Comparison of ENCODE assay signal across 15 cellular contexts in the genomic region with DNA sequence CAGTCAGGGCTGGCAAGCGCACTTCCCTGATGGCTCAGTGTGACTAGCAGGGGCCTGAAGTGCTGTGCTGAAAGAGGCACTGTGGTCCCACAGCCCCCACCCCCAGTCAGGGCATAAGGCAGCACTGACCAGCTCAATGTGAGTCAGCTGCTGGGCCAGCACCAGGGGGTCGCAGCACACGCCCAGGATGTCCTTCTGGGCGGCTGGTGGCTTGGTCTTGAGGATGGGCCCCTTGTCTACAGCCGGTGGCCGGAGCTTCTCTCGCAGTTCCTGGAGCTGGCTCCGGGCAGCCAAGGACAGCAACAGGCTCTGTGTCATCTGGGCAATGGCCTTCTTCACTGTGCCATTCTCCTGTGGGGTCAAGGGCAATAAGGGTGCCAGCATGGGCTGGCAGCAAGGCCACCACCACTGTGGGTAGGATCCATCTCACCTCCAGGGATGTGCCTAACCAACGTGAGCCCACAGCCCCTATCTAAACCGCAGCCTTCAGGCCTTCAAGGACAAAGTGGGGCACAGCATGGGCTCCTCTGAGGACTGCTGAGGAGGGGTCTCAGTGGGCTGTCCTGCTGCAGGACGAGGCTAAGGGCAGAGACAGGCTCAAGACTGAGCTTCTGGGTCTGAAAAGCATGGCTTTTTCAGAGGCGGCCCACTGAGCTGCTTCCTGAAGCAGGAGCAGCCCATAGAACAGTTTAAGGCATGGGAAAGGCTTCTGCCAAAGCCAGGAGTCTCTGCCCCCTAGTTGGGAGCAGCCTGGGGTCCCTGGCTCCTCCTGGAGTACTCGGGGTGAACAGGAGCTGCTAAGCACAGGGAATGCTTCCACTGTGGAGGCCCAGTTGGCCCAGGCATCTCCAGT.
DNase-seq lines count a peak whose midpoint lies in the region; ATAC-seq and TF ChIP-seq lines count a peak whose summit lies in the region.
"Had no signal": no experiment of that assay in that cellular context is flagged by ENCODE, and none has a peak within 500 bp of the region (broad histone marks: within the 10 kb centered on the region; RNA-seq: fewer than 3 reads in every experiment).

No MANE protein-coding gene starts in this region.

- no peak for ATAC-seq in naive thymus-derived CD8-positive, alpha-beta T cell
- ATAC-seq: PC-3 had no signal

- no peak overlapping the region for H3K27ac ChIP-seq in sigmoid colon
- H3K27ac ChIP-seq: prostate gland had no signal

- no peak for TF ChIP-seq POLR2A in sigmoid colon (IDR thresholded peaks at IDR 0.05)

- peak; percentile 26 for DNase-seq in activated T-cell treated with anti-CD3 and anti-CD28 coated beads, Interleukin-2, amount 50 U/mL, for 24 hours
- no peak for DNase-seq in activated T-cell treated with anti-CD3 and anti-CD28 coated beads for 4 hours
- peak; percentile 20 for DNase-seq in GM20000 (ENCODE audit: low spot score)
- no peak for DNase-seq in immature natural killer cell
- DNase-seq in sigmoid colon, result peak; percentile 57
- no peak for DNase-seq in naive thymus-derived CD8-positive, alpha-beta T cell
- no peak for DNase-seq in NCI-H510A (lab: John Stamatoyannopoulos, UW)
- no peak for DNase-seq in GM10248 (ENCODE audit: extremely low spot score)
- DNase-seq: activated CD4-positive, alpha-beta T cell treated with anti-CD3 and anti-CD28 coated beads, Interleukin-2, amount 50 U/mL, for 4 hours; activated effector memory CD4-positive, alpha-beta T cell treated with Interleukin-2 at 50 U/mL for 16 hours; CD8-positive, alpha-beta memory T cell; PC-3 had no signal

- no peaks in the 10 kb centered on the region for H3K9me3 Mint-ChIP-seq in activated T-cell treated with anti-CD3 and anti-CD28 coated beads, Interleukin-2, amount 50 U/mL, for 24 hours
- H3K9me3 Mint-ChIP-seq in immature natural killer cell, result no peaks in the 10 kb centered on the region
- no peaks in the 10 kb centered on the region for H3K9me3 Mint-ChIP-seq in naive thymus-derived CD8-positive, alpha-beta T cell
- H3K9me3 Mint-ChIP-seq: CD8-positive, alpha-beta memory T cell; stimulated activated naive CD8-positive, alpha-beta T cell treated with anti-CD3 and anti-CD28 coated beads, Interleukin-15, Interleukin-2, amounts not matched to agents 100 ng/mL and 50 ng/mL, for 24 hours had no signal

- H3K9me3 ChIP-seq in sigmoid colon, result no peaks in the 10 kb centered on the region
- H3K9me3 ChIP-seq: prostate gland had no signal

- H3K27me3 Mint-ChIP-seq in activated T-cell treated with anti-CD3 and anti-CD28 coated beads, Interleukin-2, amount 50 U/mL, for 24 hours, result no peaks in the 10 kb centered on the region
- H3K27me3 Mint-ChIP-seq in immature natural killer cell (ENCODE audit: low read depth in 3 of 3), result no peaks in the 10 kb centered on the region
- no peaks in the 10 kb centered on the region for H3K27me3 Mint-ChIP-seq in naive thymus-derived CD8-positive, alpha-beta T cell
- H3K27me3 Mint-ChIP-seq: CD8-positive, alpha-beta memory T cell; stimulated activated naive CD8-positive, alpha-beta T cell treated with anti-CD3 and anti-CD28 coated beads, Interleukin-15, Interleukin-2, amounts not matched to agents 100 ng/mL and 50 ng/mL, for 24 hours had no signal

- no peak for TF ChIP-seq EP300 in sigmoid colon (IDR thresholded peaks at IDR 0.05)

- 88 to 92% methylated on average over 13 of the region's 13 CpGs for WGBS in sigmoid colon, 2 donors

- H3K36me3 ChIP-seq in sigmoid colon, result no peaks in the 10 kb centered on the region
- H3K36me3 ChIP-seq: prostate gland had no signal

- no peaks in the 10 kb centered on the region for H3K36me3 Mint-ChIP-seq in activated T-cell treated with anti-CD3 and anti-CD28 coated beads, Interleukin-2, amount 50 U/mL, for 24 hours (ENCODE audit: low read depth)
- peaks cover 0 to 4% (median 3%) of the 10 kb centered on the region in 3 donors for H3K36me3 Mint-ChIP-seq in immature natural killer cell
- H3K36me3 Mint-ChIP-seq in naive thymus-derived CD8-positive, alpha-beta T cell, result no peaks in the 10 kb centered on the region

- POLR2A ChIA-PET in naive thymus-derived CD8-positive, alpha-beta T cell (lab: Charles Lee), result no interaction called here
- POLR2A ChIA-PET in GM10248 (lab: Yijun Ruan, JAX), result no interaction called here

- CTCF ChIA-PET in GM10248 (lab: Yijun Ruan, JAX), result interaction anchor here (0.7 to 1.9 kb wide), 9 partner anchors 9 to 77 kb away, joined by 3 to 8 read pairs (median 5); a partner anchor contains a TSS

- H3K4me1 Mint-ChIP-seq in activated T-cell treated with anti-CD3 and anti-CD28 coated beads, Interleukin-2, amount 50 U/mL, for 24 hours (ENCODE audit: low read depth), result peaks cover 6% of the 10 kb centered on the region
- H3K4me1 Mint-ChIP-seq in immature natural killer cell, result peaks cover 7 to 12% of the 10 kb centered on the region in 2 donors
- H3K4me1 Mint-ChIP-seq in naive thymus-derived CD8-positive, alpha-beta T cell, result peaks cover 4 to 10% (median 6%) of the 10 kb centered on the region in 4 donors

- H3K4me3 Mint-ChIP-seq in activated T-cell treated with anti-CD3 and anti-CD28 coated beads, Interleukin-2, amount 50 U/mL, for 24 hours, result no peak overlapping the region
- peak overlapping the region in 3 of 5 donors; percentile 38 to 51 (median 45) for H3K4me3 Mint-ChIP-seq in immature natural killer cell
- H3K4me3 Mint-ChIP-seq in naive thymus-derived CD8-positive, alpha-beta T cell, result peak overlapping the region in 3 of 10 donors; percentile 15 to 84 (median 33)
- H3K4me3 Mint-ChIP-seq: stimulated activated naive CD8-positive, alpha-beta T cell treated with anti-CD3 and anti-CD28 coated beads, Interleukin-15, Interleukin-2, amounts not matched to agents 100 ng/mL and 50 ng/mL, for 24 hours had no signal

- TF ChIP-seq CTCF in GM20000 (IDR thresholded peaks at IDR 0.05; ENCODE audit: extremely low read depth, missing control alignments) (no peak), sigmoid colon (IDR thresholded peaks at IDR 0.05) (no peak), GM10248 (IDR thresholded peaks at IDR 0.05; ENCODE audit: control extremely low read depth, extremely low read depth, low read depth, missing control alignments) (no peak)

- peaks cover 0 to 22% (median 11%) of the 10 kb centered on the region in 4 donors for H3K4me1 ChIP-seq in sigmoid colon
- H3K4me1 ChIP-seq: prostate gland had no signal

- H3K27ac Mint-ChIP-seq in activated T-cell treated with anti-CD3 and anti-CD28 coated beads, Interleukin-2, amount 50 U/mL, for 24 hours, result no peak overlapping the region
- no peak overlapping the region for H3K27ac Mint-ChIP-seq in immature natural killer cell
- H3K27ac Mint-ChIP-seq in naive thymus-derived CD8-positive, alpha-beta T cell, result no peak overlapping the region
- H3K27ac Mint-ChIP-seq: stimulated activated naive CD8-positive, alpha-beta T cell treated with anti-CD3 and anti-CD28 coated beads, Interleukin-15, Interleukin-2, amounts not matched to agents 100 ng/mL and 50 ng/mL, for 24 hours had no signal

- no peak overlapping the region for H3K4me3 ChIP-seq in sigmoid colon
- H3K4me3 ChIP-seq: prostate gland had no signal

- peaks cover 0 to 15% (median 12%) of the 10 kb centered on the region in 3 donors for H3K27me3 ChIP-seq in sigmoid colon
- H3K27me3 ChIP-seq: dorsolateral prefrontal cortex had no signal

- intact Hi-C loops in sigmoid colon (cut with DNase I), result no loop called here

Comparison
In these comparisons a context has a peak if more than half of its experiments do, and no peak if none do; other contexts are left out.
1. DNase-seq: peak in activated T-cell treated with anti-CD3 and anti-CD28 coated beads, Interleukin-2, amount 50 U/mL, for 24 hours (single experiment), GM20000 (single experiment) and sigmoid colon (single experiment); none in activated T-cell treated with anti-CD3 and anti-CD28 coated beads for 4 hours (single experiment), immature natural killer cell (0 of 3), naive thymus-derived CD8-positive, alpha-beta T cell (0 of 10), NCI-H510A (single experiment) and GM10248 (single experiment).